In the genomic region with DNA sequence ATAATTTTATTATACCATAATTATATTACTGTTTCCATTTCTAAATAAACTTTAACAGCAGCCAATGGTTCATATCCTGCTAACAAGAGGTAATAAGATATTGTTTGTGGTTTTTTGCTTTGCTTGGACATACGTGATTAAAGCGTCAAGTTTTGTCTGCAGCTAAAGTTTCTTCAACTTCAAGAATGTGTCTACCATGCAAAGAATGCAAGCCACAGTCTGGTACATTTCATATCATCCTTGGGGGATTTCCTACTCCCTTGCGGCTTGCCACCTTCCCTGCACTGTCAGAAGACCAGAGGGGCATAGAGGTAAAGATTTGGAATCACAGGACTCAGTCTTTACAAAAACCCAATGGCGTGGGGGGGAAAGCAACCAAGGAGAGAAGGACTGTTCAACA, we compare ENCODE assay signal across 1 cellular context.
A peak's percentile ranks its signal among the peaks of the same experiment; 100 is the strongest.
TF ChIP-seq lines count a peak whose summit lies in the region.

No MANE protein-coding gene starts in this region.

TF ChIP-seq in SK-N-SH, 30 proteins besides CTCF, POLR2A, EP300 and RAD21 (continued from another document):
- TF ChIP-seq, protein P1, sequence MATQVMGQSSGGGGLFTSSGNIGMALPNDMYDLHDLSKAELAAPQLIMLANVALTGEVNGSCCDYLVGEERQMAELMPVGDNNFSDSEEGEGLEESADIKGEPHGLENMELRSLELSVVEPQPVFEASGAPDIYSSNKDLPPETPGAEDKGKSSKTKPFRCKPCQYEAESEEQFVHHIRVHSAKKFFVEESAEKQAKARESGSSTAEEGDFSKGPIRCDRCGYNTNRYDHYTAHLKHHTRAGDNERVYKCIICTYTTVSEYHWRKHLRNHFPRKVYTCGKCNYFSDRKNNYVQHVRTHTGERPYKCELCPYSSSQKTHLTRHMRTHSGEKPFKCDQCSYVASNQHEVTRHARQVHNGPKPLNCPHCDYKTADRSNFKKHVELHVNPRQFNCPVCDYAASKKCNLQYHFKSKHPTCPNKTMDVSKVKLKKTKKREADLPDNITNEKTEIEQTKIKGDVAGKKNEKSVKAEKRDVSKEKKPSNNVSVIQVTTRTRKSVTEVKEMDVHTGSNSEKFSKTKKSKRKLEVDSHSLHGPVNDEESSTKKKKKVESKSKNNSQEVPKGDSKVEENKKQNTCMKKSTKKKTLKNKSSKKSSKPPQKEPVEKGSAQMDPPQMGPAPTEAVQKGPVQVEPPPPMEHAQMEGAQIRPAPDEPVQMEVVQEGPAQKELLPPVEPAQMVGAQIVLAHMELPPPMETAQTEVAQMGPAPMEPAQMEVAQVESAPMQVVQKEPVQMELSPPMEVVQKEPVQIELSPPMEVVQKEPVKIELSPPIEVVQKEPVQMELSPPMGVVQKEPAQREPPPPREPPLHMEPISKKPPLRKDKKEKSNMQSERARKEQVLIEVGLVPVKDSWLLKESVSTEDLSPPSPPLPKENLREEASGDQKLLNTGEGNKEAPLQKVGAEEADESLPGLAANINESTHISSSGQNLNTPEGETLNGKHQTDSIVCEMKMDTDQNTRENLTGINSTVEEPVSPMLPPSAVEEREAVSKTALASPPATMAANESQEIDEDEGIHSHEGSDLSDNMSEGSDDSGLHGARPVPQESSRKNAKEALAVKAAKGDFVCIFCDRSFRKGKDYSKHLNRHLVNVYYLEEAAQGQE (IDR thresholded peaks at IDR 0.05; ENCODE audit: low read depth, low read length): no peak
- TF ChIP-seq SMC3 (IDR thresholded peaks at IDR 0.05; ENCODE audit: low read depth, low read length) (no peak), FOXJ3 (CRISPR knock-in tag; IDR thresholded peaks at IDR 0.05) (no peak), TCF12 (IDR thresholded peaks at IDR 0.05) (peak; percentile 78), CHD2 (IDR thresholded peaks at IDR 0.05; ENCODE audit: low read length, partially characterized antibody) (no peak)
